ENCODE assay signal across 28 cellular contexts in genomic region chr2:49755777-49756176, GRCh38.
"Had no signal": no experiment of that assay in that cellular context is flagged by ENCODE, and none has a peak within 500 bp of the region (broad histone marks: within the 10 kb centered on the region; RNA-seq: fewer than 3 reads in every experiment).

No MANE protein-coding gene starts in this region.

- H3K27me3 Mint-ChIP-seq: dendritic cell treated with granulocyte-macrophage colony-stimulating factor and Interleukin-4, amounts not matched to agents 40 ng/mL and 50 ng/mL, for 4 days; effector memory CD8-positive, alpha-beta T cell had no signal

- H3K27ac ChIP-seq: colonic mucosa, coronary artery, dorsolateral prefrontal cortex, epithelial cell of prostate, esophagus muscularis mucosa, esophagus squamous epithelium, foreskin keratinocyte, gastrocnemius medialis, gastroesophageal sphincter, heart left ventricle, heart right ventricle had no signal

- H3K27ac Mint-ChIP-seq: dendritic cell treated with granulocyte-macrophage colony-stimulating factor and Interleukin-4, amounts not matched to agents 40 ng/mL and 50 ng/mL, for 4 days; effector memory CD8-positive, alpha-beta T cell; endodermal cell had no signal

- H3K9me3 ChIP-seq: colonic mucosa, esophagus muscularis mucosa, esophagus squamous epithelium, gastrocnemius medialis, gastroesophageal sphincter, heart left ventricle, heart right ventricle had no signal

- H3K4me1 ChIP-seq: colonic mucosa, esophagus muscularis mucosa, esophagus squamous epithelium, foreskin keratinocyte, gastrocnemius medialis, gastroesophageal sphincter, heart left ventricle, heart right ventricle had no signal

- H3K27me3 ChIP-seq: colonic mucosa, dorsolateral prefrontal cortex, esophagus muscularis mucosa, esophagus squamous epithelium, foreskin keratinocyte, gastrocnemius medialis, gastroesophageal sphincter, heart left ventricle, heart right ventricle had no signal

- ATAC-seq: effector memory CD8-positive, alpha-beta T cell; esophagus mucosa; foreskin keratinocyte; gastrocnemius medialis; gastroesophageal sphincter; heart left ventricle; heart right ventricle had no signal

- H3K9me3 Mint-ChIP-seq: endodermal cell had no signal

- FAIRE-seq: colon, endothelial cell of umbilical vein, frontal cortex had no signal

- H3K36me3 ChIP-seq: colonic mucosa, esophagus muscularis mucosa, esophagus squamous epithelium, gastrocnemius medialis, gastroesophageal sphincter, heart left ventricle, heart right ventricle had no signal

- H3K4me3 Mint-ChIP-seq: dendritic cell treated with granulocyte-macrophage colony-stimulating factor and Interleukin-4, amounts not matched to agents 40 ng/mL and 50 ng/mL, for 4 days; effector memory CD8-positive, alpha-beta T cell; endodermal cell had no signal

- H3K4me3 ChIP-seq: colonic mucosa, coronary artery, dorsolateral prefrontal cortex, esophagus muscularis mucosa, esophagus squamous epithelium, gastrocnemius medialis, gastroesophageal sphincter, heart left ventricle, heart right ventricle had no signal

- DNase-seq: colonic mucosa; cortex of kidney; dermis blood vessel endothelial cell; dorsolateral prefrontal cortex; effector CD4-positive, alpha-beta T cell; effector CD8-positive, alpha-beta T cell; effector memory CD4-positive, alpha-beta T cell; effector memory CD8-positive, alpha-beta T cell; endodermal cell; erythroblast; esophagus squamous epithelium; foreskin fibroblast; foreskin keratinocyte; foreskin melanocyte; gastrocnemius medialis; glutamatergic neuron; head of caudate nucleus; heart left ventricle; heart right ventricle had no signal
